ENCODE assay signal across 19 cellular contexts in the genomic region with DNA sequence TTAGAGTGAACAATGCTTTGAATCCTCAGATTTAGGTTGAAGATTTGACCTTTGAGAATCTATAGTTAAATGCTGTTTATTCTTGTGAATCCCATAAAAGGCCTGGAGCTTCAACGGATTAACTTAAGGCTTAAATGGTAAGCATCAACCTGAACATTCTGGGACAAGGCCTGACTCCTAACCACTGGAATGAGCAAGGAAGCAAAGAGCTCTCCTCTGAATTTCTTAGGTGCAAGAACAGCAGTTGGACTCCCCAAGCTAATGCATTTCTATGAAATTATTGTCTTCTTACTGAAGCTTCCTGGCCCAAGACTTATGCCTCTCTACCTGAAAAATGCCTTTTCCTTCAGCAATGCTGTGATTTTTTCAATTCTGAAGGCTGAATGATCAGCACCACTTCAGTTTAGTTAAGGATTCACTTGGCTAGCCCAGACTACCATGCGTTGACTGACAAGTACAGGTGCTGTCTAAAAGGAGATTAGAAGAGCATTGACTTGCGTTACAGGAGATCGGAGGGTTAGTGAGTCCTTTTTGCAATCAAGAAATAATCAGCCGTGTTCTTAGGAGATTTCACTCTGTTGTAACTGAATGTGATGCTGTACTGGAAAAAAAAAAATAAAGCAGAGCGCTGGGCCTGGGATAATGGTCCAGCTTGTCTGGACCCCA.
"Had no signal": no experiment of that assay in that cellular context is flagged by ENCODE, and none has a peak within 500 bp of the region (broad histone marks: within the 10 kb centered on the region; RNA-seq: fewer than 3 reads in every experiment).

No MANE protein-coding gene starts in this region.

- H3K36me3 Mint-ChIP-seq: naive thymus-derived CD4-positive, alpha-beta T cell; stimulated activated effector memory CD8-positive, alpha-beta T cell treated with anti-CD3 and anti-CD28 coated beads, Interleukin-12 subunit alpha, Interleukin-12 subunit beta, amount 100 ng/mL, for 72 hours had no signal

- H3K4me1 Mint-ChIP-seq: naive thymus-derived CD4-positive, alpha-beta T cell; stimulated activated effector memory CD8-positive, alpha-beta T cell treated with anti-CD3 and anti-CD28 coated beads, Interleukin-12 subunit alpha, Interleukin-12 subunit beta, amount 100 ng/mL, for 72 hours had no signal

- H3K9ac ChIP-seq: parathyroid adenoma had no signal

- H3K27me3 ChIP-seq: dorsolateral prefrontal cortex, heart left ventricle, right atrium auricular region, sigmoid colon, tibial artery, upper lobe of left lung, uterus had no signal

- H3K9me3 Mint-ChIP-seq: naive thymus-derived CD4-positive, alpha-beta T cell had no signal

- H3K79me2 ChIP-seq: parathyroid adenoma had no signal

- H3K9me3 ChIP-seq: heart left ventricle, right atrium auricular region, sigmoid colon, tibial artery, upper lobe of left lung, uterus had no signal

- H3K27ac ChIP-seq: dorsolateral prefrontal cortex, parathyroid adenoma, right atrium auricular region, sigmoid colon, tibial artery, upper lobe of left lung, uterus had no signal

- DNase-seq: cortex of kidney; dorsolateral prefrontal cortex; effector CD8-positive, alpha-beta T cell; heart left ventricle; hippocampal formation; kidney glomerular epithelial cell; mesendoderm; naive thymus-derived CD4-positive, alpha-beta T cell; sigmoid colon; stimulated activated CD4-positive, alpha-beta T cell treated with anti-CD3 and anti-CD28 coated beads, Interleukin-4, amount 100 ng/mL, for 1 hour; stimulated activated CD8-positive, alpha-beta memory T cell treated with anti-CD3 and anti-CD28 coated beads, Interleukin-4, amount 100 ng/mL, for 48 hours; tibial artery; upper lobe of left lung; uterus had no signal

- FAIRE-seq: frontal cortex had no signal

- H3K4me1 ChIP-seq: parathyroid adenoma, sigmoid colon, tibial artery, upper lobe of left lung, uterus had no signal

- H3K4me3 ChIP-seq: dorsolateral prefrontal cortex, heart left ventricle, right atrium auricular region, sigmoid colon, tibial artery, upper lobe of left lung, uterus had no signal

- H3K36me3 ChIP-seq: heart left ventricle, right atrium auricular region, sigmoid colon, tibial artery, upper lobe of left lung, uterus had no signal

- H3K27ac Mint-ChIP-seq: naive thymus-derived CD4-positive, alpha-beta T cell; stimulated activated effector memory CD8-positive, alpha-beta T cell treated with anti-CD3 and anti-CD28 coated beads, Interleukin-12 subunit alpha, Interleukin-12 subunit beta, amount 100 ng/mL, for 72 hours; stimulated activated naive CD8-positive, alpha-beta T cell treated with anti-CD3 and anti-CD28 coated beads, Interleukin-15, Interleukin-2, amounts not matched to agents 100 ng/mL and 50 ng/mL, for 24 hours had no signal

- H2AFZ ChIP-seq: parathyroid adenoma had no signal

- H3K4me3 Mint-ChIP-seq: naive thymus-derived CD4-positive, alpha-beta T cell; stimulated activated effector memory CD8-positive, alpha-beta T cell treated with anti-CD3 and anti-CD28 coated beads, Interleukin-12 subunit alpha, Interleukin-12 subunit beta, amount 100 ng/mL, for 72 hours; stimulated activated naive CD8-positive, alpha-beta T cell treated with anti-CD3 and anti-CD28 coated beads, Interleukin-15, Interleukin-2, amounts not matched to agents 100 ng/mL and 50 ng/mL, for 24 hours had no signal
